In the genomic region with DNA sequence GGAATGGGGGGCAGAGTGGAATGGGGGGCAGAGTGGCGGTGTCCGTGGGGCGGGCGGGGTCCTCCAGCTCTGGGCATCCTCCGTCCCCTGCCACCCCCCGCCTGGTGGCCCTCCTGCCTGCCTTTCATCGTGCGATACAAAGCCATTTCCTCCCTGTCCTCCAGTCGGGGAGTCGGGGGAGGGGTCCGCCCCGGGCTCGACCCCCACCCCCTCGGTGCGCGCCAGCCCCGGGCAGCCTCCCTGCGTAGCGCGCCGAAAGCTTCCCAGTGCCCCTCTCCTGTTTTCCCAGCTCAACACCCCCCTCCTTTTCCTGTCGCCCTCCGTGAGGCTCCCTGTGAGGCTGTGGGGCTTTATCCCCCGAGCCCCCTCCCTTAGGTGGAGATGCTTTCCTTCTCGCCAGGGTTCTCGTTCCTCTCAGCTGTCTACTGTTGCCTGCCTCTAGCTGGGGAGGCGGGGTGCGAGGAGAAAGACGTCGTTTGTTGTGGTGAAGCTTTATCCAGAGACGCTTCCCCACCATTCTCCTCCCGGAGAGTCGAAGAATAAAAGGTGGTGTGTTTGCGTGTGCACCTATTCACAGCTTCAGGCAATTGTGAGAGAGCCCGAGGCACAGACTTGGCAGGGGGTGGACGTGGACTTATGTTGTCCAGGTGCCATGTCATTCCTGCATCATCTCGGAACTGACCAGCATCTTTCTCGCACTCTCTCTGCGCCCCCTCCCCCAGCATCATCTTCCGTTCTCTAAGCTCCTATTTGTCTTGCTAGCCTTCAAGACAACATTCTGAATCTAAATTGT, we compare ENCODE assay signal across 1 cellular context.
TF ChIP-seq lines count a peak whose summit lies in the region.

No MANE protein-coding gene starts in this region.

TF ChIP-seq in endothelial cell of umbilical vein, 7 proteins besides CTCF, POLR2A, EP300 and RAD21 (continued from another document):
- TF ChIP-seq, protein P1, sequence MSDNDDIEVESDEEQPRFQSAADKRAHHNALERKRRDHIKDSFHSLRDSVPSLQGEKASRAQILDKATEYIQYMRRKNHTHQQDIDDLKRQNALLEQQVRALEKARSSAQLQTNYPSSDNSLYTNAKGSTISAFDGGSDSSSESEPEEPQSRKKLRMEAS (IDR thresholded peaks at IDR 0.05; ENCODE audit: insufficient read depth, insufficient read length): no peak
- no peak for TF ChIP-seq POLR2AphosphoS5 (IDR thresholded peaks at IDR 0.05; ENCODE audit: insufficient read depth, low read depth, low read length)
